12 cellular contexts compared by ENCODE assay signal in genomic region chr3:44117736-44118135, GRCh38.
DNase-seq lines count a peak whose midpoint lies in the region; ATAC-seq and TF ChIP-seq lines count a peak whose summit lies in the region.
"Had no signal": no experiment of that assay in that cellular context is flagged by ENCODE, and none has a peak within 500 bp of the region (broad histone marks: within the 10 kb centered on the region; RNA-seq: fewer than 3 reads in every experiment).

No MANE protein-coding gene starts in this region.

- H3K4me1 Mint-ChIP-seq in Caco-2 (ENCODE audit: low read depth, unreplicated experiment): peaks cover 11% of the 10 kb centered on the region
- peaks cover 24% of the 10 kb centered on the region for H3K4me1 Mint-ChIP-seq in WTC11
- H3K4me1 Mint-ChIP-seq in type B pancreatic cell (ENCODE audit: unreplicated experiment): no peaks in the 10 kb centered on the region
- H3K4me1 Mint-ChIP-seq: CD4-positive, CD25-positive, alpha-beta regulatory T cell had no signal

- H3K4me3 ChIP-seq in Caco-2 (ENCODE audit: low read depth, low read length) (no peak overlapping the region), lower lobe of right lung (no peak overlapping the region), PC-3 (ENCODE audit: low read length) (no peak overlapping the region), PC-9 (no peak overlapping the region)
- H3K4me3 ChIP-seq: BLaER1 treated with 17β-estradiol and CSF1 and Interleukin-3, amounts not matched to agents 10 nM and 100 nM had no signal

- H3K27me3 ChIP-seq in Caco-2 (replicated peaks; ENCODE audit: control insufficient read depth, insufficient read depth, low read length) (no peaks in the 10 kb centered on the region), lower lobe of right lung (ENCODE audit: low read depth) (no peaks in the 10 kb centered on the region), PC-3 (ENCODE audit: low read length) (no peaks in the 10 kb centered on the region), PC-9 (ENCODE audit: insufficient read depth, low read depth) (no peaks in the 10 kb centered on the region)
- H3K27me3 ChIP-seq: BLaER1 treated with 17β-estradiol and CSF1 and Interleukin-3, amounts not matched to agents 10 nM and 100 nM had no signal

- H3K36me3 ChIP-seq in Caco-2 (ENCODE audit: control insufficient read depth, insufficient read depth, low read length) (no peaks in the 10 kb centered on the region), lower lobe of right lung (no peaks in the 10 kb centered on the region), PC-3 (ENCODE audit: low read depth, low read length) (no peaks in the 10 kb centered on the region), PC-9 (ENCODE audit: low read depth) (peaks cover 8% of the 10 kb centered on the region; the same call in 1 of the 2 replicates)
- H3K36me3 ChIP-seq: BLaER1 treated with 17β-estradiol and CSF1 and Interleukin-3, amounts not matched to agents 10 nM and 100 nM had no signal

- H3K27me3 Mint-ChIP-seq in Caco-2 (ENCODE audit: insufficient read depth, unreplicated experiment): no peaks in the 10 kb centered on the region
- peaks cover 14% of the 10 kb centered on the region for H3K27me3 Mint-ChIP-seq in WTC11 (ENCODE audit: low read depth)
- peaks cover 26% of the 10 kb centered on the region for H3K27me3 Mint-ChIP-seq in type B pancreatic cell

- H3K27ac Mint-ChIP-seq in Caco-2 (ENCODE audit: unreplicated experiment) (peak overlapping the region; percentile 83), WTC11 (peak overlapping the region; percentile 15; the same call in 1 of the 2 replicates), type B pancreatic cell (peak overlapping the region; percentile 7)
- H3K27ac Mint-ChIP-seq: CD4-positive, CD25-positive, alpha-beta regulatory T cell had no signal

- H2AFZ ChIP-seq in PC-3 (ENCODE audit: low read length): no peak overlapping the region
- H2AFZ ChIP-seq in PC-9: no peak overlapping the region

- H4K20me1 ChIP-seq in PC-3 (ENCODE audit: low read length): no peaks in the 10 kb centered on the region
- no peaks in the 10 kb centered on the region for H4K20me1 ChIP-seq in PC-9 (ENCODE audit: insufficient read depth)
- H4K20me1 ChIP-seq: BLaER1 treated with 17β-estradiol and CSF1 and Interleukin-3, amounts not matched to agents 10 nM and 100 nM had no signal

- ATAC-seq in WTC11: no peak
- peak; percentile 25 to 31 for ATAC-seq in lower lobe of right lung
- ATAC-seq in PC-3: no peak
- no peak for ATAC-seq in HG02981 (IDR thresholded peaks at IDR 0.05; ENCODE audit: unreplicated experiment)
- ATAC-seq: HCT116 had no signal

- intact Hi-C loops in Caco-2 (cut with micrococcal nuclease; ENCODE audit: unreplicated experiment) (no loop called here), lower lobe of right lung (cut with DNase I) (no loop called here), PC-3 (cut with micrococcal nuclease) (no loop called here), PC-9 (cut with micrococcal nuclease; ENCODE audit: unreplicated experiment) (no loop called here)

- H3K4me3 Mint-ChIP-seq in Caco-2 (ENCODE audit: unreplicated experiment): peak overlapping the region; percentile 44
- H3K4me3 Mint-ChIP-seq in WTC11: no peak overlapping the region
- H3K4me3 Mint-ChIP-seq in type B pancreatic cell: no peak overlapping the region
- H3K4me3 Mint-ChIP-seq: CD4-positive, CD25-positive, alpha-beta regulatory T cell had no signal

- BruUV-seq in Caco-2 (replicated peaks; lab: Mats Ljungman, UMichigan) (no TSS peak), PC-3 (replicated peaks; lab: Mats Ljungman, UMichigan) (no TSS peak), PC-9 (replicated peaks; lab: Mats Ljungman, UMichigan) (no TSS peak)

- POLR2A ChIA-PET in Caco-2 (lab: Charles Lee) (interaction anchor here (0.6 kb wide), 1 partner anchor 18 kb away, joined by 3 read pairs; no protein-coding TSS in a partner anchor), WTC11 (lab: Charles Lee) (no interaction called here), PC-3 (lab: Charles Lee; ENCODE audit: unreplicated experiment) (no interaction called here), PC-9 (lab: Charles Lee; ENCODE audit: unreplicated experiment) (interaction anchor here (0.6 kb wide), 1 partner anchor 62 kb away, joined by 5 read pairs; no protein-coding TSS in a partner anchor)

- H3K4me2 ChIP-seq in PC-3 (ENCODE audit: low read length) (no peak overlapping the region), PC-9 (no peak overlapping the region)
- H3K4me2 ChIP-seq: BLaER1 treated with 17β-estradiol and CSF1 and Interleukin-3, amounts not matched to agents 10 nM and 100 nM had no signal

- H3K27ac ChIP-seq in lower lobe of right lung (peak overlapping the region; percentile 33), PC-3 (ENCODE audit: low read length) (no peak overlapping the region), PC-9 (no peak overlapping the region)
- H3K27ac ChIP-seq: BLaER1 treated with 17β-estradiol and CSF1 and Interleukin-3, amounts not matched to agents 10 nM and 100 nM had no signal

- DNase-seq in Caco-2: no peak
- DNase-seq in WTC11 (ENCODE audit: low spot score): no peak
- no peak for DNase-seq in lower lobe of right lung
- DNase-seq in type B pancreatic cell (ENCODE audit: extremely low spot score, unreplicated experiment): no peak
- no peak for DNase-seq in PC-3
- DNase-seq in PC-9: no peak
- DNase-seq: Calu3; CD4-positive, CD25-positive, alpha-beta regulatory T cell; DMS 273 treated with DMSO at 0.1 percent for 48 hours had no signal

- no peak overlapping the region for H3K9ac ChIP-seq in PC-3 (ENCODE audit: low read length)
- H3K9ac ChIP-seq: BLaER1 treated with 17β-estradiol and CSF1 and Interleukin-3, amounts not matched to agents 10 nM and 100 nM had no signal

- H3K79me2 ChIP-seq in PC-3 (ENCODE audit: low read length): no peaks in the 10 kb centered on the region
- H3K79me2 ChIP-seq in PC-9 (ENCODE audit: low read depth): no peaks in the 10 kb centered on the region

- H3K9me2 ChIP-seq in PC-3 (replicated peaks; ENCODE audit: low read length) (no peaks in the 10 kb centered on the region), PC-9 (ENCODE audit: insufficient read depth) (no peaks in the 10 kb centered on the region)

- CTCF ChIA-PET in Caco-2 (lab: Charles Lee) (interaction anchor here (0.6 kb wide), 1 partner anchor 40 kb away, joined by 3 read pairs; no protein-coding TSS in a partner anchor), WTC11 (lab: Charles Lee) (interaction anchor here (1.6 kb wide), 1 partner anchor 262 kb away, joined by 5 read pairs; no protein-coding TSS in a partner anchor), PC-3 (lab: Charles Lee) (no interaction called here), PC-9 (lab: Charles Lee) (no interaction called here)

- H3F3A ChIP-seq in PC-3 (ENCODE audit: low read length, unreplicated experiment) (no peaks in the 10 kb centered on the region), PC-9 (ENCODE audit: insufficient read depth, low read depth) (peaks cover 14% of the 10 kb centered on the region; the same call in 1 of the 2 replicates)

- no peaks in the 10 kb centered on the region for H3K9me3 ChIP-seq in Caco-2
- H3K9me3 ChIP-seq in lower lobe of right lung: no peaks in the 10 kb centered on the region
- no peaks in the 10 kb centered on the region for H3K9me3 ChIP-seq in PC-3 (ENCODE audit: low read length)
- no peaks in the 10 kb centered on the region for H3K9me3 ChIP-seq in PC-9 (ENCODE audit: insufficient read depth, low read depth)
- H3K9me3 ChIP-seq: BLaER1 treated with 17β-estradiol and CSF1 and Interleukin-3, amounts not matched to agents 10 nM and 100 nM had no signal

- H3K36me3 Mint-ChIP-seq in Caco-2 (ENCODE audit: insufficient read depth, unreplicated experiment): no peaks in the 10 kb centered on the region
- peaks cover 7% of the 10 kb centered on the region; the same call in 1 of the 2 replicates for H3K36me3 Mint-ChIP-seq in WTC11
- no peaks in the 10 kb centered on the region for H3K36me3 Mint-ChIP-seq in type B pancreatic cell
- H3K36me3 Mint-ChIP-seq: CD4-positive, CD25-positive, alpha-beta regulatory T cell had no signal

- TF ChIP-seq CTCF in Caco-2 (IDR thresholded peaks at IDR 0.05; ENCODE audit: insufficient read depth in 1 of 2, low read depth in 1 of 2, low read length in 1 of 2, severe bottlenecking in 1 of 2, unreplicated experiment in 1 of 2): no peak
- TF ChIP-seq CTCF in WTC11 (IDR thresholded peaks at IDR 0.05): no peak
- TF ChIP-seq CTCF in lower lobe of right lung (IDR thresholded peaks at IDR 0.05): no peak
- TF ChIP-seq CTCF in type B pancreatic cell (conservative IDR thresholded peaks at IDR 0.05): no peak
- no peak for TF ChIP-seq CTCF in PC-3 (conservative IDR thresholded peaks at IDR 0.05; ENCODE audit: low read depth, low read length)
- no peak for TF ChIP-seq CTCF in PC-9 (conservative IDR thresholded peaks at IDR 0.05)

- H3K9me3 Mint-ChIP-seq in Caco-2 (ENCODE audit: unreplicated experiment) (no peaks in the 10 kb centered on the region), WTC11 (no peaks in the 10 kb centered on the region), type B pancreatic cell (no peaks in the 10 kb centered on the region)

- peaks cover 23% of the 10 kb centered on the region for H3K4me1 ChIP-seq in Caco-2
- H3K4me1 ChIP-seq in lower lobe of right lung: no peaks in the 10 kb centered on the region
- peaks cover 6% of the 10 kb centered on the region; the same call in 1 of the 2 replicates for H3K4me1 ChIP-seq in PC-3 (ENCODE audit: insufficient read depth, low read length)
- H3K4me1 ChIP-seq in PC-9 (replicated peaks; ENCODE audit: insufficient read depth): no peaks in the 10 kb centered on the region
- H3K4me1 ChIP-seq: BLaER1 treated with 17β-estradiol and CSF1 and Interleukin-3, amounts not matched to agents 10 nM and 100 nM had no signal

TF ChIP-seq in WTC11, 78 proteins besides CTCF, POLR2A, EP300 and RAD21 (continues in another document):
- TF ChIP-seq HMGXB4 (CRISPR knock-in tag; IDR thresholded peaks at IDR 0.05) (no peak), ATF1 (CRISPR knock-in tag; IDR thresholded peaks at IDR 0.05) (no peak)

Comparison
In these comparisons a context has a peak if more than half of its experiments do, and no peak if none do; other contexts are left out.
1. H3K27ac Mint-ChIP-seq: peak in every context shown above with its lines; median percentile 83 in Caco-2; 15 in WTC11; 7 in type B pancreatic cell.
2. ATAC-seq: peak in lower lobe of right lung (2 of 2); none in WTC11 (single experiment), PC-3 (single experiment) and HG02981 (single experiment).
3. CTCF ChIA-PET loops: an anchor here in Caco-2 (0.6 kb wide) and WTC11 (1.6 kb wide); none called in PC-3 and PC-9.
4. POLR2A ChIA-PET loops: an anchor here in Caco-2 (0.6 kb wide) and PC-9 (0.6 kb wide); none called in WTC11 and PC-3.